ENCODE assay signal across 22 cellular contexts in genomic region chr1:209717818-209718217, GRCh38. TPM values are rescaled to one million over a fixed set of nuclear protein-coding genes. Genes with fewer than 3 reads are reported as not detected.
"Had no signal": no experiment of that assay in that cellular context is flagged by ENCODE, and none has a peak within 500 bp of the region (broad histone marks: within the 10 kb centered on the region; RNA-seq: fewer than 3 reads in every experiment).

No MANE protein-coding gene starts in this region.

- H3K4me1 ChIP-seq: breast epithelium, spleen, tibial artery had no signal

- H3K36me3 Mint-ChIP-seq: stimulated activated naive B cell treated with anti-CD40 and anti-IgM and Interleukin-4, amounts not matched to agents 10 μg/mL and 1 μg/mL and 100 μg/mL, for 72 hours had no signal

- H3K9me3 ChIP-seq: adrenal gland, breast epithelium, esophagus squamous epithelium, SK-N-SH, spleen, tibial artery had no signal

- H3K27me3 ChIP-seq: adrenal gland, breast epithelium, esophagus squamous epithelium, hepatocyte, spleen, tibial artery had no signal

- H3K4me3 Mint-ChIP-seq: nephron; stimulated activated naive B cell treated with anti-CD40 and anti-IgM and Interleukin-4, amounts not matched to agents 10 μg/mL and 1 μg/mL and 100 μg/mL, for 72 hours; T-helper 2 cell treated with Interferon-gamma antibody and Interleukin-4, amounts not matched to agents 5 μg/mL and 100 μg/mL, for 36 hours had no signal

- ATAC-seq: left colon; stimulated activated naive B cell treated with anti-CD40 and anti-IgM and Interleukin-4, amounts not matched to agents 10 μg/mL and 1 μg/mL and 100 μg/mL, for 72 hours had no signal

- H3K4me1 Mint-ChIP-seq: nephron had no signal

- H3K27ac Mint-ChIP-seq: nephron; stimulated activated naive B cell treated with anti-CD40 and anti-IgM and Interleukin-4, amounts not matched to agents 10 μg/mL and 1 μg/mL and 100 μg/mL, for 72 hours; T-helper 2 cell treated with Interferon-gamma antibody and Interleukin-4, amounts not matched to agents 5 μg/mL and 100 μg/mL, for 36 hours had no signal

- H3K9me3 Mint-ChIP-seq: nephron; T-helper 2 cell treated with Interferon-gamma antibody and Interleukin-4, amounts not matched to agents 5 μg/mL and 100 μg/mL, for 36 hours had no signal

- H3K4me3 ChIP-seq: adrenal gland, breast epithelium, esophagus squamous epithelium, hepatocyte, spleen, tibial artery had no signal

- H3K27ac ChIP-seq: adrenal gland, breast epithelium, esophagus squamous epithelium, hepatocyte, parathyroid adenoma, spleen, tibial artery had no signal

- DNase-seq: activated gamma-delta T cell; adrenal gland; cerebellar nuclear complex; effector memory CD4-positive, alpha-beta T cell; esophagus squamous epithelium; left colon; mammary epithelial cell; midbrain; SHP77; SK-N-SH; spleen; stimulated activated CD4-positive, alpha-beta T cell treated with anti-CD3 and anti-CD28 coated beads, Interleukin-4, amount 100 ng/mL, for 4 hours; stimulated activated naive B cell treated with anti-CD40 and anti-IgM and Interleukin-4, amounts not matched to agents 10 μg/mL and 1 μg/mL and 100 μg/mL, for 72 hours; substantia nigra; tibial artery had no signal

- H3K36me3 ChIP-seq: adrenal gland, breast epithelium, esophagus squamous epithelium, spleen, tibial artery had no signal

RNA-seq across cellular contexts. Expression of gene HSD11B1, which starts 13.2 kb away (rescaled TPM):
- total RNA-seq: astrocyte, endothelial cell of umbilical vein, mammary epithelial cell had no signal

RNA-seq across cellular contexts. Expression of gene TRAF3IP3, which starts 38.0 kb away (rescaled TPM):
- total RNA-seq: astrocyte, endothelial cell of umbilical vein had no signal
